ENCODE assay signal across 2 cellular contexts in the genomic region with DNA sequence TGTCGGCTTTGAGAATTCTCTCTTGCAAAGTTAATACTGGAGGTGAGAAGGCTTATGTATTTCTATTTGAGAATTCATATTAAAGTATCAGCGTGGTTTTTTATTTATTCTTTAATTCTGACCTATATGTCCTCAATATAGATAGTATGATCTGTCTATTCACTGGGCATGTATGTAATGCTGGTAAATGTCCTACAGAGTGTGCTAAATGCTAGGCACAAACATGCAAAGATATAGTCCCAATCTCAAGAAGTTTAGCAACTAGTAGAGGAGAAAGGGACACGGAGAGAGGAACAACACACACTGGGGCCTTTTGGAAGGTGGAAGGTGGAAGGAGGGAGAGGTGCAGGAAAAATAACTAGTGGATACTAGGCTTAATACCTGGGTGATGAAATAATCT.
TF ChIP-seq lines count a peak whose summit lies in the region.

No MANE protein-coding gene starts in this region.

TF ChIP-seq in HCT116, 20 proteins besides CTCF, POLR2A, EP300 and RAD21:
- TF ChIP-seq ELF1 (IDR thresholded peaks at IDR 0.05; ENCODE audit: borderline replicate concordance, low read depth) = no peak
- TF ChIP-seq, protein P1, sequence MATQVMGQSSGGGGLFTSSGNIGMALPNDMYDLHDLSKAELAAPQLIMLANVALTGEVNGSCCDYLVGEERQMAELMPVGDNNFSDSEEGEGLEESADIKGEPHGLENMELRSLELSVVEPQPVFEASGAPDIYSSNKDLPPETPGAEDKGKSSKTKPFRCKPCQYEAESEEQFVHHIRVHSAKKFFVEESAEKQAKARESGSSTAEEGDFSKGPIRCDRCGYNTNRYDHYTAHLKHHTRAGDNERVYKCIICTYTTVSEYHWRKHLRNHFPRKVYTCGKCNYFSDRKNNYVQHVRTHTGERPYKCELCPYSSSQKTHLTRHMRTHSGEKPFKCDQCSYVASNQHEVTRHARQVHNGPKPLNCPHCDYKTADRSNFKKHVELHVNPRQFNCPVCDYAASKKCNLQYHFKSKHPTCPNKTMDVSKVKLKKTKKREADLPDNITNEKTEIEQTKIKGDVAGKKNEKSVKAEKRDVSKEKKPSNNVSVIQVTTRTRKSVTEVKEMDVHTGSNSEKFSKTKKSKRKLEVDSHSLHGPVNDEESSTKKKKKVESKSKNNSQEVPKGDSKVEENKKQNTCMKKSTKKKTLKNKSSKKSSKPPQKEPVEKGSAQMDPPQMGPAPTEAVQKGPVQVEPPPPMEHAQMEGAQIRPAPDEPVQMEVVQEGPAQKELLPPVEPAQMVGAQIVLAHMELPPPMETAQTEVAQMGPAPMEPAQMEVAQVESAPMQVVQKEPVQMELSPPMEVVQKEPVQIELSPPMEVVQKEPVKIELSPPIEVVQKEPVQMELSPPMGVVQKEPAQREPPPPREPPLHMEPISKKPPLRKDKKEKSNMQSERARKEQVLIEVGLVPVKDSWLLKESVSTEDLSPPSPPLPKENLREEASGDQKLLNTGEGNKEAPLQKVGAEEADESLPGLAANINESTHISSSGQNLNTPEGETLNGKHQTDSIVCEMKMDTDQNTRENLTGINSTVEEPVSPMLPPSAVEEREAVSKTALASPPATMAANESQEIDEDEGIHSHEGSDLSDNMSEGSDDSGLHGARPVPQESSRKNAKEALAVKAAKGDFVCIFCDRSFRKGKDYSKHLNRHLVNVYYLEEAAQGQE (IDR thresholded peaks at IDR 0.05; ENCODE audit: low read depth) = no peak

TF ChIP-seq in WTC11, 78 proteins besides CTCF, POLR2A, EP300 and RAD21:
- TF ChIP-seq EMX1 (CRISPR knock-in tag; IDR thresholded peaks at IDR 0.05) (no peak), ESRRA (CRISPR knock-in tag; IDR thresholded peaks at IDR 0.05; ENCODE audit: borderline replicate concordance) (no peak), IRF2 (CRISPR knock-in tag; IDR thresholded peaks at IDR 0.05; ENCODE audit: borderline replicate concordance, low read depth) (no peak), ZNF232 (CRISPR knock-in tag; IDR thresholded peaks at IDR 0.05) (no peak), ZNF317 (CRISPR knock-in tag; IDR thresholded peaks at IDR 0.05; ENCODE audit: borderline replicate concordance, low read depth) (no peak)
- TF ChIP-seq, protein P2, sequence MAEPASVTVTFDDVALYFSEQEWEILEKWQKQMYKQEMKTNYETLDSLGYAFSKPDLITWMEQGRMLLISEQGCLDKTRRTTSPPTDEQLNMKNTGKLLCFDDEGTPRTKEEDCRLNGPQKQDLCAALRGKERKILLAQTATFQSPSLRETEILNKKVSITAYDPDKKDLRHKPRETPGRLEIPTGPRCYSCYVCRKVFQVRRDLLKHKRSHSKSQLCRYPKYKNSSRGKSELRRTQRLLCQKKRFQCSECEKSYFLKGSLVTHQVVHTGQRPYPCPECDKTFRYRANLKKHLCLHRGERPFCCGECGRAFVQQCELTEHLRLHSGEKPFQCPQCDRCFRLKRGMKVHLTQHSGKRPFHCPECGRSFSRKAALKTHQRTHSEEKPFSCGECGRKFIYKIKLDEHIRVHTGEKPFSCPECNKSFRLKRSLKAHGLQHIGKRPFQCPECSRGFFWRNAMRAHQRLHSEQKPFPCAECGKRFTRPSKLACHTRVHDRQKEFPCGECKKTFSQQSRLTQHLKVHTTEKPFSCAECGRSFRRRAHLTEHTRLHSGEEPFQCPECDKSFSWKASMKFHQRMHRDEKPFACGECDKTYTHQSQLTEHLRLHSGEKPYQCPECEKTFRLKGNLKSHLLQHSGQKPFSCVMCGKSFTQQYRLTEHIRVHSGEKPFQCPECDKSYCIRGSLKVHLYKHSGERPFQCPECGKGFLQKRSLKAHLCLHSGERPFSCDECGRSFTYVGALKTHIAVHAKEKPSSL (CRISPR knock-in tag; conservative IDR thresholded peaks at IDR 0.05) = no peak
- TF ChIP-seq, protein P3, sequence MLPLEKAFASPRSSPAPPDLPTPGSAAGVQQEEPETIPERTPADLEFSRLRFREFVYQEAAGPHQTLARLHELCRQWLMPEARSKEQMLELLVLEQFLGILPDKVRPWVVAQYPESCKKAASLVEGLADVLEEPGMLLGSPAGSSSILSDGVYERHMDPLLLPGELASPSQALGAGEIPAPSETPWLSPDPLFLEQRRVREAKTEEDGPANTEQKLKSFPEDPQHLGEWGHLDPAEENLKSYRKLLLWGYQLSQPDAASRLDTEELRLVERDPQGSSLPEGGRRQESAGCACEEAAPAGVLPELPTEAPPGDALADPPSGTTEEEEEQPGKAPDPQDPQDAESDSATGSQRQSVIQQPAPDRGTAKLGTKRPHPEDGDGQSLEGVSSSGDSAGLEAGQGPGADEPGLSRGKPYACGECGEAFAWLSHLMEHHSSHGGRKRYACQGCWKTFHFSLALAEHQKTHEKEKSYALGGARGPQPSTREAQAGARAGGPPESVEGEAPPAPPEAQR (CRISPR knock-in tag; IDR thresholded peaks at IDR 0.05) = no peak
- TF ChIP-seq, protein P4, sequence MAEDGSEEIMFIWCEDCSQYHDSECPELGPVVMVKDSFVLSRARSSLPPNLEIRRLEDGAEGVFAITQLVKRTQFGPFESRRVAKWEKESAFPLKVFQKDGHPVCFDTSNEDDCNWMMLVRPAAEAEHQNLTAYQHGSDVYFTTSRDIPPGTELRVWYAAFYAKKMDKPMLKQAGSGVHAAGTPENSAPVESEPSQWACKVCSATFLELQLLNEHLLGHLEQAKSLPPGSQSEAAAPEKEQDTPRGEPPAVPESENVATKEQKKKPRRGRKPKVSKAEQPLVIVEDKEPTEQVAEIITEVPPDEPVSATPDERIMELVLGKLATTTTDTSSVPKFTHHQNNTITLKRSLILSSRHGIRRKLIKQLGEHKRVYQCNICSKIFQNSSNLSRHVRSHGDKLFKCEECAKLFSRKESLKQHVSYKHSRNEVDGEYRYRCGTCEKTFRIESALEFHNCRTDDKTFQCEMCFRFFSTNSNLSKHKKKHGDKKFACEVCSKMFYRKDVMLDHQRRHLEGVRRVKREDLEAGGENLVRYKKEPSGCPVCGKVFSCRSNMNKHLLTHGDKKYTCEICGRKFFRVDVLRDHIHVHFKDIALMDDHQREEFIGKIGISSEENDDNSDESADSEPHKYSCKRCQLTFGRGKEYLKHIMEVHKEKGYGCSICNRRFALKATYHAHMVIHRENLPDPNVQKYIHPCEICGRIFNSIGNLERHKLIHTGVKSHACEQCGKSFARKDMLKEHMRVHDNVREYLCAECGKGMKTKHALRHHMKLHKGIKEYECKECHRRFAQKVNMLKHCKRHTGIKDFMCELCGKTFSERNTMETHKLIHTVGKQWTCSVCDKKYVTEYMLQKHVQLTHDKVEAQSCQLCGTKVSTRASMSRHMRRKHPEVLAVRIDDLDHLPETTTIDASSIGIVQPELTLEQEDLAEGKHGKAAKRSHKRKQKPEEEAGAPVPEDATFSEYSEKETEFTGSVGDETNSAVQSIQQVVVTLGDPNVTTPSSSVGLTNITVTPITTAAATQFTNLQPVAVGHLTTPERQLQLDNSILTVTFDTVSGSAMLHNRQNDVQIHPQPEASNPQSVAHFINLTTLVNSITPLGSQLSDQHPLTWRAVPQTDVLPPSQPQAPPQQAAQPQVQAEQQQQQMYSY (CRISPR knock-in tag; IDR thresholded peaks at IDR 0.05) = no peak
- TF ChIP-seq, protein P5, sequence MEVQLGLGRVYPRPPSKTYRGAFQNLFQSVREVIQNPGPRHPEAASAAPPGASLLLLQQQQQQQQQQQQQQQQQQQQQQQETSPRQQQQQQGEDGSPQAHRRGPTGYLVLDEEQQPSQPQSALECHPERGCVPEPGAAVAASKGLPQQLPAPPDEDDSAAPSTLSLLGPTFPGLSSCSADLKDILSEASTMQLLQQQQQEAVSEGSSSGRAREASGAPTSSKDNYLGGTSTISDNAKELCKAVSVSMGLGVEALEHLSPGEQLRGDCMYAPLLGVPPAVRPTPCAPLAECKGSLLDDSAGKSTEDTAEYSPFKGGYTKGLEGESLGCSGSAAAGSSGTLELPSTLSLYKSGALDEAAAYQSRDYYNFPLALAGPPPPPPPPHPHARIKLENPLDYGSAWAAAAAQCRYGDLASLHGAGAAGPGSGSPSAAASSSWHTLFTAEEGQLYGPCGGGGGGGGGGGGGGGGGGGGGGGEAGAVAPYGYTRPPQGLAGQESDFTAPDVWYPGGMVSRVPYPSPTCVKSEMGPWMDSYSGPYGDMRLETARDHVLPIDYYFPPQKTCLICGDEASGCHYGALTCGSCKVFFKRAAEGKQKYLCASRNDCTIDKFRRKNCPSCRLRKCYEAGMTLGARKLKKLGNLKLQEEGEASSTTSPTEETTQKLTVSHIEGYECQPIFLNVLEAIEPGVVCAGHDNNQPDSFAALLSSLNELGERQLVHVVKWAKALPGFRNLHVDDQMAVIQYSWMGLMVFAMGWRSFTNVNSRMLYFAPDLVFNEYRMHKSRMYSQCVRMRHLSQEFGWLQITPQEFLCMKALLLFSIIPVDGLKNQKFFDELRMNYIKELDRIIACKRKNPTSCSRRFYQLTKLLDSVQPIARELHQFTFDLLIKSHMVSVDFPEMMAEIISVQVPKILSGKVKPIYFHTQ (CRISPR knock-in tag; IDR thresholded peaks at IDR 0.05) = no peak
- TF ChIP-seq, protein P6, sequence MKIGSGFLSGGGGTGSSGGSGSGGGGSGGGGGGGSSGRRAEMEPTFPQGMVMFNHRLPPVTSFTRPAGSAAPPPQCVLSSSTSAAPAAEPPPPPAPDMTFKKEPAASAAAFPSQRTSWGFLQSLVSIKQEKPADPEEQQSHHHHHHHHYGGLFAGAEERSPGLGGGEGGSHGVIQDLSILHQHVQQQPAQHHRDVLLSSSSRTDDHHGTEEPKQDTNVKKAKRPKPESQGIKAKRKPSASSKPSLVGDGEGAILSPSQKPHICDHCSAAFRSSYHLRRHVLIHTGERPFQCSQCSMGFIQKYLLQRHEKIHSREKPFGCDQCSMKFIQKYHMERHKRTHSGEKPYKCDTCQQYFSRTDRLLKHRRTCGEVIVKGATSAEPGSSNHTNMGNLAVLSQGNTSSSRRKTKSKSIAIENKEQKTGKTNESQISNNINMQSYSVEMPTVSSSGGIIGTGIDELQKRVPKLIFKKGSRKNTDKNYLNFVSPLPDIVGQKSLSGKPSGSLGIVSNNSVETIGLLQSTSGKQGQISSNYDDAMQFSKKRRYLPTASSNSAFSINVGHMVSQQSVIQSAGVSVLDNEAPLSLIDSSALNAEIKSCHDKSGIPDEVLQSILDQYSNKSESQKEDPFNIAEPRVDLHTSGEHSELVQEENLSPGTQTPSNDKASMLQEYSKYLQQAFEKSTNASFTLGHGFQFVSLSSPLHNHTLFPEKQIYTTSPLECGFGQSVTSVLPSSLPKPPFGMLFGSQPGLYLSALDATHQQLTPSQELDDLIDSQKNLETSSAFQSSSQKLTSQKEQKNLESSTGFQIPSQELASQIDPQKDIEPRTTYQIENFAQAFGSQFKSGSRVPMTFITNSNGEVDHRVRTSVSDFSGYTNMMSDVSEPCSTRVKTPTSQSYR (CRISPR knock-in tag; IDR thresholded peaks at IDR 0.05) = no peak
- TF ChIP-seq, protein P7, sequence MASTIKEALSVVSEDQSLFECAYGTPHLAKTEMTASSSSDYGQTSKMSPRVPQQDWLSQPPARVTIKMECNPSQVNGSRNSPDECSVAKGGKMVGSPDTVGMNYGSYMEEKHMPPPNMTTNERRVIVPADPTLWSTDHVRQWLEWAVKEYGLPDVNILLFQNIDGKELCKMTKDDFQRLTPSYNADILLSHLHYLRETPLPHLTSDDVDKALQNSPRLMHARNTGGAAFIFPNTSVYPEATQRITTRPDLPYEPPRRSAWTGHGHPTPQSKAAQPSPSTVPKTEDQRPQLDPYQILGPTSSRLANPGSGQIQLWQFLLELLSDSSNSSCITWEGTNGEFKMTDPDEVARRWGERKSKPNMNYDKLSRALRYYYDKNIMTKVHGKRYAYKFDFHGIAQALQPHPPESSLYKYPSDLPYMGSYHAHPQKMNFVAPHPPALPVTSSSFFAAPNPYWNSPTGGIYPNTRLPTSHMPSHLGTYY (CRISPR knock-in tag; IDR thresholded peaks at IDR 0.05) = no peak
- TF ChIP-seq, protein P8, sequence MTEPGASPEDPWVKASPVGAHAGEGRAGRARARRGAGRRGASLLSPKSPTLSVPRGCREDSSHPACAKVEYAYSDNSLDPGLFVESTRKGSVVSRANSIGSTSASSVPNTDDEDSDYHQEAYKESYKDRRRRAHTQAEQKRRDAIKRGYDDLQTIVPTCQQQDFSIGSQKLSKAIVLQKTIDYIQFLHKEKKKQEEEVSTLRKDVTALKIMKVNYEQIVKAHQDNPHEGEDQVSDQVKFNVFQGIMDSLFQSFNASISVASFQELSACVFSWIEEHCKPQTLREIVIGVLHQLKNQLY (CRISPR knock-in tag; IDR thresholded peaks at IDR 0.05) = no peak
- TF ChIP-seq, protein P9, sequence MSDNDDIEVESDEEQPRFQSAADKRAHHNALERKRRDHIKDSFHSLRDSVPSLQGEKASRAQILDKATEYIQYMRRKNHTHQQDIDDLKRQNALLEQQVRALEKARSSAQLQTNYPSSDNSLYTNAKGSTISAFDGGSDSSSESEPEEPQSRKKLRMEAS (CRISPR knock-in tag; IDR thresholded peaks at IDR 0.05) = no peak
